ENCODE assay signal across 8 cellular contexts in the genomic region with DNA sequence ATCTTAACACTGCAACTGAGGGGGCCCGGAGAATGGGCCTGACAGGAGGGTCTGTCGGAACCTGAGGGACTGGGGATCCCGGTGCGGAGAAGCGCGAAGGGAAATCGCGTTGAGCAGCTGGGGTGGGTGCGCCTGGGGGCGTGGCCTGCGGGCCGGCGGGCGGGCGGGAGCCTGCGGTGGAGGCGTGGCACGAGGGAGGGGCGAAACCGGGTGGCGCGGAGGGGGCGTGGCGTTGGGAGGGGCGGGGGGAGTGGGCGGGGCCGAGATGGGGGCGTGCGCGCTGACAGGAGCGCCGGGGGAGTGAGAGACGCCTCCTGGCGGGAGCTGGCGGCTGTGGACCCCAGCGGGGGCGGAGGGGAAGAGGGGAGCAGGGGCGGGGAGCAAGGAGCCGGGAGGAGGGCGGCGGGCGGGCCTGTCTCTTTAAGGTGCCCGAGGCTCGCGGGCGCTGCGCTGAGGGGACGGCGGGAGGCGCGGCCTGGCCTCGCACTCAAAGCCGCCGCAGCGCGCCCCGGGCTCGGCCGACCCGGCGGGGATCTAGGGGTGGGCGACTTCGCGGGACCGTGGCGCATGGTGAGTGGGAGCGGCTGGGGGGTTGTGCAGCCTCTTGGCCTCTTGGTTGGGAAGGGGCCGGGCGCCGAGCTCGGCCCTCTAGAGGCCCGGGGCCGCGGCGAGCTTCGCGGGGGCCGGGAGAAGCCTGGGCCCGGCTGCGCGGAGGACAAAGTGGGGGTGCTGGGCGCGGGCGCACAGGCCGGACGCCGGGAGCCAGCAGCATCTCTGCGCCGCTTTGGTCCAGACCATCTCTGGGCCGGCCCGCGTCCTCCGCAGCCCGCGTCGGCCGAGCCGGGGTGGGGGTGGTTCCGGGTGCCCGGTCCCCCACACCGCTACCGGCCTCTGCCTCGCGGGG. TPM values are rescaled to one million over a fixed set of nuclear protein-coding genes. Genes with fewer than 3 reads are reported as not detected.
DNase-seq lines count a peak whose midpoint lies in the region; ATAC-seq and TF ChIP-seq lines count a peak whose summit lies in the region.

TWSG1 (plus strand) TSS at position 423 of the 904 bp plus-strand sequence. CDS start 2,457 bp downstream, outside the sequence.

- intact Hi-C loops in dorsolateral prefrontal cortex (cut with DNase I) = loop anchor here (2.0 to 10.0 kb wide), 8 partner anchors 140 to 630 kb away; partner anchors contain the start of genes ANKRD12 (in 2 of the 2), RALBP1 (in 2 of the 2), MTCL1 (in 1 of the 2) and PPP4R1 (in 1 of the 2)
- intact Hi-C loops in right lobe of liver (cut with DNase I) = no loop called here

- H3K27ac ChIP-seq in C4-2B = peak within 1 kb of the TSS; percentile 55
- H3K27ac ChIP-seq in dorsolateral prefrontal cortex = peak within 1 kb of the TSS in 57 of 59 donors; percentile 39 to 93 (median 79)
- H3K27ac ChIP-seq in right lobe of liver = peak within 1 kb of the TSS; percentile 14 to 84 (median 32)

- peak; percentile 65 for TF ChIP-seq CTCF in C4-2B (conservative IDR thresholded peaks at IDR 0.05)
- peak in 55 of 56 donors; percentile 19 to 74 (median 43) for TF ChIP-seq CTCF in dorsolateral prefrontal cortex (IDR thresholded peaks at IDR 0.05 in 54 of 56, conservative IDR thresholded peaks at IDR 0.05 in 2 of 56; ENCODE audit: low read depth in 1 of 56, partially characterized antibody in 56 of 56)
- peak in 3 of 4 donors; percentile 28 to 40 (median 37) for TF ChIP-seq CTCF in right lobe of liver (IDR thresholded peaks at IDR 0.05)

- H3K4me3 ChIP-seq in dorsolateral prefrontal cortex = peak within 1 kb of the TSS; percentile 61 to 94 (median 87)
- H3K4me3 ChIP-seq in right lobe of liver = peak within 1 kb of the TSS; percentile 64 to 82 (median 81)

- DNase-seq in GM19240 (ENCODE audit: insufficient read length, low spot score) (peak; percentile 84), NCI-H69 (lab: John Stamatoyannopoulos, UW) (peak; percentile 99), dorsolateral prefrontal cortex (peak; percentile 76 to 91 (median 88)), right lobe of liver (peak; percentile 92 to 95 (median 94))
- peak; percentile 89 to 92 for DNase-seq in activated CD4-positive, alpha-beta T cell treated with anti-CD3 and anti-CD28 coated beads, Interleukin-2, amount 50 U/mL, for 48 hours
- peak; percentile 92 for DNase-seq in stimulated activated CD4-positive, alpha-beta T cell treated with anti-CD3 and anti-CD28 coated beads, Interleukin-4, amount 100 ng/mL, for 4 hours

- H3K4me1 ChIP-seq in right lobe of liver = no peaks in the 10 kb centered on the region

- H3K27me3 ChIP-seq in dorsolateral prefrontal cortex (no peaks in the 10 kb centered on the region), right lobe of liver (no peaks in the 10 kb centered on the region)

- TF ChIP-seq POLR2A in right lobe of liver (IDR thresholded peaks at IDR 0.05) = peak; percentile 40

- H3K9me3 ChIP-seq in right lobe of liver = no peaks in the 10 kb centered on the region

- no peaks in the 10 kb centered on the region for H3K36me3 ChIP-seq in right lobe of liver

- under 1% methylated on average over 24 of the region's 104 CpGs for WGBS in right lobe of liver (ENCODE audit: insufficient coverage, low coverage, low lambda C conversion rate, missing lambda C conversion rate)

- peak; percentile 76 for ATAC-seq in HG03460 (IDR thresholded peaks at IDR 0.05; ENCODE audit: unreplicated experiment)
- peak; percentile 95 to 96 (median 95) for ATAC-seq in right lobe of liver

RNA-seq across cellular contexts. Expression of gene TWSG1, which starts in this region (rescaled TPM):
- 10 to 100 TPM; 12.6 to 27.0 (median 18.1) TPM for total RNA-seq in dorsolateral prefrontal cortex
- 10 to 100 TPM in 1 of 6 experiments, 1 to 10 TPM in 5; 3.7 to 11.3 (median 5.9) TPM for total RNA-seq in right lobe of liver

Comparison
In these comparisons a context has a peak if more than half of its experiments do, and no peak if none do; other contexts are left out.
1. Peak in every context shown above with its lines: DNase-seq, ATAC-seq, H3K4me3 ChIP-seq and H3K27ac ChIP-seq.
2. intact Hi-C loops: an anchor here in dorsolateral prefrontal cortex (2.0 to 10.0 kb wide); none called in right lobe of liver.